ENCODE assay signal across 12 cellular contexts in the genomic region with DNA sequence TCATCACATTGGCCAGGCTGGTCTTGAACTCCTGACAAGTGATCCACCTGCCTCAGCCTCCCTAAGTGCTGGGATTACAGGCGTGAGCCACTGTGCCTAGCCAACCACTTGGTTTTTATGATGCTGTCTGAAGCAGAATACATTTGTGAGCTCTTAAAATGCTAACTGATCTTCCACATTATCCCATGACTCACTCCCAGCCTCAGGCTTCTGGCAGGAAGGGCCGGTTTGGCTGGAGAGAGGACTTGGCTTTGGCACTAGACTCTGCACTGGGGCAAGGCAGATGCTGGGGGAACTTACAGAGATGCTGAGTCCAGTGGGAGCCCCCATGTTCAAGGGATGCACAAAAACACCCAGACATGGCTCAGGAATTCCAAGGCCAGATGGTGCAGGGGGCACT. TPM values are rescaled to one million over a fixed set of nuclear protein-coding genes. Genes with fewer than 3 reads are reported as not detected.
DNase-seq lines count a peak whose midpoint lies in the region; ATAC-seq and TF ChIP-seq lines count a peak whose summit lies in the region.
"Had no signal": no experiment of that assay in that cellular context is flagged by ENCODE, and none has a peak within 500 bp of the region (broad histone marks: within the 10 kb centered on the region; RNA-seq: fewer than 3 reads in every experiment).

No MANE protein-coding gene starts in this region.

- H3K27me3 ChIP-seq in osteoblast (ENCODE audit: insufficient read depth, low read length), result peaks cover 3% of the 10 kb centered on the region

- no peaks in the 10 kb centered on the region for H4K20me1 ChIP-seq in osteoblast (ENCODE audit: insufficient read depth, low read length)

- no peaks in the 10 kb centered on the region for H3K9me3 ChIP-seq in osteoblast (ENCODE audit: low read depth, low read length)

- no peak for ATAC-seq in GM21529 (IDR thresholded peaks at IDR 0.05; ENCODE audit: unreplicated experiment)
- ATAC-seq in GM18517 (IDR thresholded peaks at IDR 0.05; ENCODE audit: unreplicated experiment), result no peak

- TF ChIP-seq CTCF in epithelial cell of esophagus (IDR thresholded peaks at IDR 0.05; ENCODE audit: insufficient read depth, low read depth, low read length, missing control alignments) (no peak), osteoblast (IDR thresholded peaks at IDR 0.05; ENCODE audit: extremely low read depth, low read depth, low read length) (no peak)

- H3K4me1 ChIP-seq in osteoblast (ENCODE audit: insufficient read depth, low read length), result no peaks in the 10 kb centered on the region

- peak; percentile 63 for DNase-seq in GM04503 (ENCODE audit: low read depth)
- peak; percentile 97 for DNase-seq in RPMI7951 (ENCODE audit: low read depth)
- peak; percentile 83 for DNase-seq in epithelial cell of esophagus (ENCODE audit: low read depth)
- DNase-seq in osteoblast (ENCODE audit: insufficient read length, low spot score, missing footprints), result peak; percentile 91
- DNase-seq in kidney glomerular epithelial cell (lab: John Stamatoyannopoulos, UW), result no peak
- DNase-seq in iPS-NIHi7 (ENCODE audit: extremely low spot score), result no peak
- DNase-seq: COR-L47, NCI-H1092, NCI-H526, nephron progenitor cell had no signal

- H2AFZ ChIP-seq in osteoblast (ENCODE audit: low read length), result no peak overlapping the region

- H3K4me3 ChIP-seq in epithelial cell of esophagus (ENCODE audit: low read length) (no peak overlapping the region), osteoblast (ENCODE audit: insufficient read depth, low read length) (no peak overlapping the region)

- no peaks in the 10 kb centered on the region for H3K36me3 ChIP-seq in osteoblast (ENCODE audit: insufficient read depth, low read length)

- H3K27ac ChIP-seq in osteoblast (ENCODE audit: low read depth, low read length), result no peak overlapping the region

- no peaks in the 10 kb centered on the region for H3K79me2 ChIP-seq in osteoblast (ENCODE audit: insufficient read depth, low read length)

- no peak overlapping the region for H3K4me2 ChIP-seq in osteoblast (ENCODE audit: insufficient read depth, low read length)

RNA-seq across cellular contexts. Expression of a gene that starts 40.5 kb away (rescaled TPM):
- total RNA-seq in RPMI7951 (2014; rRNA removed; shearing (Covaris generic)), result 75.8 and 86.6 TPM in 2 replicates
- total RNA-seq in osteoblast, result 113 and 121 TPM in 2 replicates

Comparison
In these comparisons a context has a peak if more than half of its experiments do, and no peak if none do; other contexts are left out.
1. DNase-seq: peak in GM04503 (single experiment), RPMI7951 (single experiment), epithelial cell of esophagus (single experiment) and osteoblast (single experiment); none in kidney glomerular epithelial cell (single experiment) and iPS-NIHi7 (single experiment).